28 cellular contexts compared by ENCODE assay signal in the genomic region with DNA sequence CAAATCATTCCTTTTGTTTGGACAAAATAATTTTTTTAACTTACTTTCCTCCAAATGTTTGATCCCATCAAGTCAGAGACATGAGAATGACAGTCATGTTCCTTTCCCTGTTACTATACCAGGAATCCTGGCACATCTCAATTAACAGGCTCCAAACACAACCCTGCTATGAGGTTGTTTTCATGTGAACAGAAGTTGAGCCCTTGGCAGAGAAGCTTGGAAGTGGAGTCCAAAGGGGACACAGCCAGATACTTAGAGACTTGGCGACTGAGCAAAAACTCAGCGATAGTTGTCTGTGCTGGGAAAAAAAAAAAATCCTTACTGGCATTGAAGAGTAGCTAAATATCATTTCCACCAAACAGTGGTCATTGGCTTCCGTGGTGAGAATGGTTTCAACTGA. TPM values are rescaled to one million over a fixed set of nuclear protein-coding genes. Genes with fewer than 3 reads are reported as not detected.
DNase-seq lines count a peak whose midpoint lies in the region; ATAC-seq and TF ChIP-seq lines count a peak whose summit lies in the region.
"Had no signal": no experiment of that assay in that cellular context is flagged by ENCODE, and none has a peak within 500 bp of the region (broad histone marks: within the 10 kb centered on the region; RNA-seq: fewer than 3 reads in every experiment).

No MANE protein-coding gene starts in this region.

- H3K9me3 ChIP-seq in esophagus muscularis mucosa: peaks cover 0 to 28% (median 26%) of the 10 kb centered on the region in 4 donors
- H3K9me3 ChIP-seq: BE2C had no signal

- no peak overlapping the region for H3K4me3 Mint-ChIP-seq in activated naive CD4-positive, alpha-beta T cell treated with anti-CD3 and anti-CD28 coated beads, Interleukin-2, amount 50 U/mL, for 24 hours
- H3K4me3 Mint-ChIP-seq in activated naive CD4-positive, alpha-beta T cell treated with anti-CD3 and anti-CD28 coated beads, Interleukin-2, amount 10 ng/mL, durations not matched to agents 7 days and 5 days: no peak overlapping the region
- H3K4me3 Mint-ChIP-seq: CD14-positive monocyte; CD4-positive, alpha-beta memory T cell; CD4-positive, CD25-positive, alpha-beta regulatory T cell; CD8-positive, alpha-beta memory T cell had no signal

- peaks cover 7% of the 10 kb centered on the region for H3K36me3 Mint-ChIP-seq in activated naive CD4-positive, alpha-beta T cell treated with anti-CD3 and anti-CD28 coated beads, Interleukin-2, amount 50 U/mL, for 24 hours
- peaks cover 3% of the 10 kb centered on the region for H3K36me3 Mint-ChIP-seq in activated naive CD4-positive, alpha-beta T cell treated with anti-CD3 and anti-CD28 coated beads, Interleukin-2, amount 10 ng/mL, durations not matched to agents 7 days and 5 days
- H3K36me3 Mint-ChIP-seq: CD14-positive monocyte had no signal

- intact Hi-C loops in esophagus muscularis mucosa (cut with DNase I): no loop called here

- CTCF ChIA-PET in activated naive CD4-positive, alpha-beta T cell treated with anti-CD3 and anti-CD28 coated beads, Interleukin-2, amount 10 ng/mL, durations not matched to agents 7 days and 5 days (lab: Charles Lee): no interaction called here

- TF ChIP-seq CTCF in esophagus muscularis mucosa (IDR thresholded peaks at IDR 0.05): no peak

- ATAC-seq in GM21723 (IDR thresholded peaks at IDR 0.05; ENCODE audit: unreplicated experiment): no peak
- ATAC-seq: A549, GM12878 had no signal

- H3K27ac ChIP-seq in esophagus muscularis mucosa (replicated peaks in 1 of 4): no peak overlapping the region
- H3K27ac ChIP-seq: 22Rv1, A549, BLaER1 had no signal

- peaks cover 0 to 6% (median 0%) of the 10 kb centered on the region in 4 donors for H3K36me3 ChIP-seq in esophagus muscularis mucosa
- H3K36me3 ChIP-seq: BE2C, BLaER1 had no signal

- WGBS in esophagus muscularis mucosa: 78% methylated on average over 3 of the region's 3 CpGs

- H3K4me3 ChIP-seq in esophagus muscularis mucosa: no peak overlapping the region
- H3K4me3 ChIP-seq: A549, BLaER1, GM12878 had no signal

- H3K27me3 ChIP-seq in esophagus muscularis mucosa: no peaks in the 10 kb centered on the region
- H3K27me3 ChIP-seq: BE2C, BLaER1 had no signal

- peaks cover 21% of the 10 kb centered on the region for H3K9me3 Mint-ChIP-seq in activated naive CD4-positive, alpha-beta T cell treated with anti-CD3 and anti-CD28 coated beads, Interleukin-2, amount 50 U/mL, for 24 hours
- peaks cover 29% of the 10 kb centered on the region for H3K9me3 Mint-ChIP-seq in activated naive CD4-positive, alpha-beta T cell treated with anti-CD3 and anti-CD28 coated beads, Interleukin-2, amount 10 ng/mL, durations not matched to agents 7 days and 5 days

- peaks cover 8% of the 10 kb centered on the region for H3K27me3 Mint-ChIP-seq in activated naive CD4-positive, alpha-beta T cell treated with anti-CD3 and anti-CD28 coated beads, Interleukin-2, amount 50 U/mL, for 24 hours
- H3K27me3 Mint-ChIP-seq in activated naive CD4-positive, alpha-beta T cell treated with anti-CD3 and anti-CD28 coated beads, Interleukin-2, amount 10 ng/mL, durations not matched to agents 7 days and 5 days: peaks cover 9% of the 10 kb centered on the region
- H3K27me3 Mint-ChIP-seq: CD4-positive, CD25-positive, alpha-beta regulatory T cell had no signal

- peak overlapping the region; percentile 63 for H3K27ac Mint-ChIP-seq in activated naive CD4-positive, alpha-beta T cell treated with anti-CD3 and anti-CD28 coated beads, Interleukin-2, amount 50 U/mL, for 24 hours
- H3K27ac Mint-ChIP-seq in activated naive CD4-positive, alpha-beta T cell treated with anti-CD3 and anti-CD28 coated beads, Interleukin-2, amount 10 ng/mL, durations not matched to agents 7 days and 5 days: no peak overlapping the region
- H3K27ac Mint-ChIP-seq: CD14-positive monocyte; CD4-positive, alpha-beta memory T cell; CD4-positive, CD25-positive, alpha-beta regulatory T cell; CD8-positive, alpha-beta memory T cell had no signal

- TF ChIP-seq POLR2A in esophagus muscularis mucosa (IDR thresholded peaks at IDR 0.05; ENCODE audit: low read depth): no peak

- H3K4me1 ChIP-seq in esophagus muscularis mucosa: no peaks in the 10 kb centered on the region
- H3K4me1 ChIP-seq: A549, BE2C, BLaER1 had no signal

- H3K4me1 Mint-ChIP-seq in activated naive CD4-positive, alpha-beta T cell treated with anti-CD3 and anti-CD28 coated beads, Interleukin-2, amount 50 U/mL, for 24 hours: no peaks in the 10 kb centered on the region
- no peaks in the 10 kb centered on the region for H3K4me1 Mint-ChIP-seq in activated naive CD4-positive, alpha-beta T cell treated with anti-CD3 and anti-CD28 coated beads, Interleukin-2, amount 10 ng/mL, durations not matched to agents 7 days and 5 days
- H3K4me1 Mint-ChIP-seq: CD14-positive monocyte; CD4-positive, alpha-beta memory T cell; CD4-positive, CD25-positive, alpha-beta regulatory T cell; CD8-positive, alpha-beta memory T cell had no signal

- TF ChIP-seq EP300 in esophagus muscularis mucosa (IDR thresholded peaks at IDR 0.05): no peak

- DNase-seq in activated naive CD4-positive, alpha-beta T cell treated with anti-CD3 and anti-CD28 coated beads, Interleukin-2, amount 10 ng/mL, durations not matched to agents 7 days and 5 days: no peak
- DNase-seq in esophagus muscularis mucosa (ENCODE audit: extremely low spot score) (peak; percentile 1), medulla oblongata (ENCODE audit: extremely low spot score) (peak; percentile 59), hepatic stellate cell (ENCODE audit: low spot score) (no peak)
- no peak for DNase-seq in stimulated activated naive CD4-positive, alpha-beta T cell (lab: John Stamatoyannopoulos, UW)
- DNase-seq: AML-193; BE2C; CD4-positive, alpha-beta memory T cell; CD4-positive, CD25-positive, alpha-beta regulatory T cell; CD8-positive, alpha-beta memory T cell; COR-L47; DMS 273 treated with DMSO at 0.1 percent for 48 hours; DMS153; DMS53; DMS79; DND-41; EL; GDM1 had no signal

RNA-seq across cellular contexts. Expression of a gene that starts 12.8 kb away (rescaled TPM):
- total RNA-seq in esophagus muscularis mucosa: under 1 TPM in 3 of 4 donors, not detected in 1; 0.34 to 0.66 (median 0.52) TPM
- total RNA-seq: A172; CD4-positive, alpha-beta memory T cell; CD4-positive, CD25-positive, alpha-beta regulatory T cell; CD8-positive, alpha-beta memory T cell; G401; GM12878 had no signal

RNA-seq across cellular contexts. Expression of a gene that starts 20.6 kb away (rescaled TPM):
- 100 to 1,000 TPM; 272 to 430 (median 363) TPM for total RNA-seq in esophagus muscularis mucosa

RNA-seq across cellular contexts. Expression of a gene that starts 27.0 kb away (rescaled TPM):
- not detected for total RNA-seq in esophagus muscularis mucosa
- total RNA-seq: A172; CD4-positive, alpha-beta memory T cell; CD4-positive, CD25-positive, alpha-beta regulatory T cell; CD8-positive, alpha-beta memory T cell; Daoy; G401; GM12878 had no signal

Comparison
In these comparisons a context has a peak if more than half of its experiments do, and no peak if none do; other contexts are left out.
1. DNase-seq: peak in esophagus muscularis mucosa (single experiment) and medulla oblongata (single experiment); none in activated naive CD4-positive, alpha-beta T cell treated with anti-CD3 and anti-CD28 coated beads, Interleukin-2, amount 10 ng/mL, durations not matched to agents 7 days and 5 days (single experiment), stimulated activated naive CD4-positive, alpha-beta T cell (0 of 6) and hepatic stellate cell (single experiment).